In the genomic region with DNA sequence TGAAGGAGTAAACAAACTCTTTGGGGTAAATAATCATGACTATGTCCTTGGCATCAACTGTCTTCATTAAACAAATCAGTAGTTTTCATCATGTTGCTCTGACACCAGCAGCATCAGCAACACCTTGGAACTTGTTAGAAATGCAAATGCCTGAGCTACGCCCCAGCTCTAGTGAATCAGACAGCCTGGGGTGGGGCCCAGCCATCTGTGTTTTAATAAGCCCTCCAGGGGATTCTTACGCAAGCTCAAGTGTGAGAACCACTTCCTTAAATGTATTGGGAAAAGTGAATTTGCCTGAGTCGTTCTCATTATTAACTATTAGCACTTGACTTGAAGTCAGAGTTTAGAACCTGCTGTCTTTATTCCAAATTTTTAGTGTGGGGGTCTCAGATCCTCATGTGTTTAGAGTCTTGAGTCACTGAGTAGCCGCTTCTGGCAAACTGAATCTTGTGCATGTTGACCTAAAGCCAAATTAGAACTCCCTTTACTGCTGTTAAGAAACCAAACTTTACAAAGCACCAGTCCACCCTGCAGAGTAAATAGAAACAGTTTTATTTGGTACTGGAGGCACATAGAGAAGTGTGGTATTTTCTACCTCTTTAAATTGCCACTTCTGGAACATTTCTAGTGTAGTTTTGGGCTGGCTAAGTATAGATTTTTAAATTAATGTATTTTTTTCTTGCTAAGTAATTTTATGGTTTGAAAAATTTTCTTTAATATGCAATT, we compare ENCODE assay signal across 10 cellular contexts.
DNase-seq lines count a peak whose midpoint lies in the region; ATAC-seq, FAIRE-seq and TF ChIP-seq lines count a peak whose summit lies in the region.
"Had no signal": no experiment of that assay in that cellular context is flagged by ENCODE, and none has a peak within 500 bp of the region (broad histone marks: within the 10 kb centered on the region; RNA-seq: fewer than 3 reads in every experiment).

No MANE protein-coding gene starts in this region.

- H3K4ac ChIP-seq in H9 (ENCODE audit: low read depth, low read length): no peak overlapping the region

- no peak for ATAC-seq in CD4-positive, alpha-beta T cell (ENCODE audit: poor library complexity)

- H3K36me3 Mint-ChIP-seq in CD4-positive, alpha-beta T cell (ENCODE audit: low read depth): no peaks in the 10 kb centered on the region
- no peaks in the 10 kb centered on the region; a peak in 2 of 7 replicates for H3K36me3 Mint-ChIP-seq in H9 (ENCODE audit: insufficient read depth in 1 of 3, low read depth in 3 of 3)

- no peaks in the 10 kb centered on the region for H3K27me3 ChIP-seq in keratinocyte (ENCODE audit: control insufficient read depth, extremely low read depth, insufficient read depth, low read length)
- H3K27me3 ChIP-seq in CD4-positive, alpha-beta T cell (ENCODE audit: control insufficient read depth, insufficient read depth, low read length): no peaks in the 10 kb centered on the region
- H3K27me3 ChIP-seq in H9 (ENCODE audit: insufficient read depth, low read length): no peaks in the 10 kb centered on the region

- intact Hi-C loops in CD4-positive, alpha-beta T cell (cut with DNase I, micrococcal nuclease): no loop called here

- H3K9ac ChIP-seq in keratinocyte (ENCODE audit: control insufficient read depth, extremely low read depth, insufficient read depth, low read length): no peak overlapping the region
- no peak overlapping the region for H3K9ac ChIP-seq in H9 (ENCODE audit: extremely low read depth, insufficient read length, low read length)

- in situ Hi-C loops in astrocyte of the cerebellum (cut with HindIII; ENCODE audit: low sequenced_read_pairs): no loop called here

- no peak overlapping the region for H3T11ph ChIP-seq in H9 (ENCODE audit: low read length)

- no peak overlapping the region for H3K23ac ChIP-seq in H9 (ENCODE audit: insufficient read length, low read depth, low read length)

- H3K36me3 ChIP-seq in keratinocyte (ENCODE audit: control insufficient read depth in 2 of 2, extremely low read depth in 1 of 2, insufficient read depth in 2 of 2, low read length in 2 of 2): no peaks in the 10 kb centered on the region

- H2AK5ac ChIP-seq in H9 (ENCODE audit: insufficient read length, low read length): no peak overlapping the region

- DNase-seq in LNCaP clone FGC (ENCODE audit: low read depth) (peak; percentile 21), astrocyte of the cerebellum (ENCODE audit: low read depth) (peak; percentile 18), keratinocyte (ENCODE audit: low read depth, low spot score) (peak; percentile 65), substantia nigra (lab: John Stamatoyannopoulos, UW) (peak in 10 of 49 donors; percentile 3 to 28 (median 6)), H9 (no peak), OCI-M2 (lab: John Stamatoyannopoulos, UW; ENCODE audit: unreplicated experiment) (no peak)
- no peak for DNase-seq in CD4-positive, alpha-beta T cell
- no peak for DNase-seq in stimulated activated naive CD4-positive, alpha-beta T cell (lab: John Stamatoyannopoulos, UW)

- no peak overlapping the region for H3K4me3 Mint-ChIP-seq in CD4-positive, alpha-beta T cell
- no peak overlapping the region for H3K4me3 Mint-ChIP-seq in H9
- H3K4me3 Mint-ChIP-seq: activated naive CD4-positive, alpha-beta T cell treated with anti-CD3 and anti-CD28 coated beads, Interleukin-2, amount 50 U/mL, for 24 hours had no signal

- H3K4me1 Mint-ChIP-seq in CD4-positive, alpha-beta T cell (ENCODE audit: low read depth): no peaks in the 10 kb centered on the region
- peaks cover 19 to 20% of the 10 kb centered on the region in 2 experiments for H3K4me1 Mint-ChIP-seq in H9
- H3K4me1 Mint-ChIP-seq: activated naive CD4-positive, alpha-beta T cell treated with anti-CD3 and anti-CD28 coated beads, Interleukin-2, amount 50 U/mL, for 24 hours had no signal

- TF ChIP-seq CTCF in LNCaP clone FGC (IDR thresholded peaks at IDR 0.05; ENCODE audit: control insufficient read depth, extremely low read depth, insufficient read depth) (no peak), astrocyte of the cerebellum (IDR thresholded peaks at IDR 0.05; ENCODE audit: low read depth, low read length, missing control alignments) (no peak), keratinocyte (optimal IDR thresholded peaks at IDR 0.05 in 1 of 3, IDR thresholded peaks at IDR 0.05 in 1 of 3, conservative IDR thresholded peaks at IDR 0.05 in 1 of 3; ENCODE audit: extremely low read depth in 1 of 3, insufficient read depth in 2 of 3, low read length in 3 of 3) (no peak), H9 (conservative IDR thresholded peaks at IDR 0.05) (no peak)
- TF ChIP-seq CTCF in CD4-positive, alpha-beta T cell (IDR thresholded peaks at IDR 0.05): no peak

- H3K14ac ChIP-seq in H9 (ENCODE audit: insufficient read depth, low read length): no peak overlapping the region

- H3K4me2 ChIP-seq in keratinocyte (ENCODE audit: control insufficient read depth, extremely low read depth, insufficient read depth, low read depth, low read length) (no peak overlapping the region), H9 (ENCODE audit: insufficient read depth, insufficient read length, low read length) (no peak overlapping the region)

- H3K27ac ChIP-seq in keratinocyte (ENCODE audit: control insufficient read depth, insufficient read depth, low read length): no peak overlapping the region
- H3K27ac ChIP-seq in substantia nigra (ENCODE audit: low read depth, low read length, poor library complexity, severe bottlenecking): peak overlapping the region; percentile 32
- H3K27ac ChIP-seq in CD4-positive, alpha-beta T cell (ENCODE audit: low read depth, low read length): no peak overlapping the region
- no peak overlapping the region for H3K27ac ChIP-seq in H9 (ENCODE audit: insufficient read length, low read depth, low read length)

- H3K9me1 ChIP-seq in keratinocyte (ENCODE audit: control insufficient read depth, extremely low read depth, insufficient read depth, low read length): no peaks in the 10 kb centered on the region

- H2BK12ac ChIP-seq in H9 (ENCODE audit: insufficient read length, low read depth, low read length): no peak overlapping the region

- H3K4me3 ChIP-seq in LNCaP clone FGC (ENCODE audit: low read depth, low read length) (no peak overlapping the region), astrocyte of the cerebellum (ENCODE audit: low read depth, low read length) (no peak overlapping the region), keratinocyte (ENCODE audit: control insufficient read depth in 2 of 3, extremely low read depth in 1 of 3, insufficient read depth in 2 of 3, low read depth in 1 of 3, low read length in 3 of 3) (no peak overlapping the region)

- H2BK5ac ChIP-seq in H9 (ENCODE audit: insufficient read length, low read length): no peak overlapping the region

- no peak overlapping the region for H3K56ac ChIP-seq in H9 (ENCODE audit: insufficient read length, low read depth, low read length)

- H4K5ac ChIP-seq in H9 (ENCODE audit: insufficient read length, low read depth, low read length): no peak overlapping the region

- no peaks in the 10 kb centered on the region for H3K27me3 Mint-ChIP-seq in CD4-positive, alpha-beta T cell
- no peaks in the 10 kb centered on the region for H3K27me3 Mint-ChIP-seq in H9 (ENCODE audit: low read depth)
- H3K27me3 Mint-ChIP-seq: activated naive CD4-positive, alpha-beta T cell treated with anti-CD3 and anti-CD28 coated beads, Interleukin-2, amount 50 U/mL, for 24 hours had no signal

- H3K23me2 ChIP-seq in H9 (ENCODE audit: insufficient read length, low read depth, low read length, poor library complexity, severe bottlenecking): no peaks in the 10 kb centered on the region

- no peak overlapping the region for H4K91ac ChIP-seq in H9 (ENCODE audit: insufficient read length, low read depth, low read length)

- H3K9me3 Mint-ChIP-seq in CD4-positive, alpha-beta T cell: peaks cover 4% of the 10 kb centered on the region
- no peaks in the 10 kb centered on the region; a peak in 1 of 5 replicates for H3K9me3 Mint-ChIP-seq in H9

- no peak overlapping the region for H3K18ac ChIP-seq in H9 (ENCODE audit: insufficient read length, low read depth, low read length)

- no peaks in the 10 kb centered on the region for H4K20me1 ChIP-seq in keratinocyte (ENCODE audit: control insufficient read depth, extremely low read depth, insufficient read depth, low read length)
- no peaks in the 10 kb centered on the region for H4K20me1 ChIP-seq in H9 (ENCODE audit: control insufficient read depth, insufficient read depth, insufficient read length)

- no peaks in the 10 kb centered on the region for H3K79me1 ChIP-seq in H9 (ENCODE audit: insufficient read depth, low read depth, low read length, poor library complexity, severe bottlenecking)

- POLR2A ChIA-PET in CD4-positive, alpha-beta T cell (lab: Charles Lee): no interaction called here

- no peak overlapping the region for H4K8ac ChIP-seq in H9 (replicated peaks; ENCODE audit: insufficient read length, low read depth, low read length)

- no peak overlapping the region for H2BK120ac ChIP-seq in H9 (ENCODE audit: low read depth, low read length, poor library complexity, severe bottlenecking)

- CTCF ChIA-PET in CD4-positive, alpha-beta T cell (lab: Charles Lee): no interaction called here

- no peak overlapping the region for H2BK20ac ChIP-seq in H9 (ENCODE audit: low read depth, low read length, poor library complexity, severe bottlenecking)

- dilution Hi-C loops in keratinocyte (cut with MboI; ENCODE audit: extremely low pct_ligation_motif_present, low sequenced_read_pairs): no loop called here

- no peak overlapping the region for H2AFZ ChIP-seq in keratinocyte (ENCODE audit: control insufficient read depth, low read length)
- H2AFZ ChIP-seq in H9 (ENCODE audit: low read length): no peak overlapping the region

- H3K4me1 ChIP-seq in keratinocyte (ENCODE audit: control insufficient read depth, extremely low read depth, insufficient read depth, low read length) (peaks cover 12% of the 10 kb centered on the region), H9 (ENCODE audit: insufficient read depth, low read length) (peaks cover 3% of the 10 kb centered on the region; the same call in 1 of the 2 replicates)

- FAIRE-seq in keratinocyte (lab: Jason Lieb, UNC): no peak
- FAIRE-seq: RCC 7860 had no signal

- no peak overlapping the region for H2BK15ac ChIP-seq in H9 (ENCODE audit: low read depth, low read length)

- H3K9me3 ChIP-seq in keratinocyte (ENCODE audit: control insufficient read depth, low read depth, low read length): no peaks in the 10 kb centered on the region
- no peaks in the 10 kb centered on the region for H3K9me3 ChIP-seq in CD4-positive, alpha-beta T cell (ENCODE audit: control insufficient read depth, low read length)
- no peaks in the 10 kb centered on the region for H3K9me3 ChIP-seq in H9 (ENCODE audit: control insufficient read depth, low read depth, low read length)

- WGBS in H9 (ENCODE audit: extremely low coverage, insufficient read length, low lambda C conversion rate): no CpG with 5 or more reads among the region's 4 CpGs

- H3K27ac Mint-ChIP-seq in CD4-positive, alpha-beta T cell: no peak overlapping the region
- H3K27ac Mint-ChIP-seq in H9: no peak overlapping the region
- H3K27ac Mint-ChIP-seq: activated naive CD4-positive, alpha-beta T cell treated with anti-CD3 and anti-CD28 coated beads, Interleukin-2, amount 50 U/mL, for 24 hours had no signal

- H3K79me2 ChIP-seq in keratinocyte (ENCODE audit: control insufficient read depth, insufficient read depth, low read length) (no peaks in the 10 kb centered on the region), H9 (ENCODE audit: insufficient read depth, low read length) (no peaks in the 10 kb centered on the region)

Comparison
In these comparisons a context has a peak if more than half of its experiments do, and no peak if none do; other contexts are left out.
1. DNase-seq: peak in LNCaP clone FGC (single experiment), astrocyte of the cerebellum (single experiment) and keratinocyte (single experiment); none in CD4-positive, alpha-beta T cell (0 of 10), H9 (single experiment), OCI-M2 (single experiment) and stimulated activated naive CD4-positive, alpha-beta T cell (0 of 6).